1 cellular context compared by ENCODE assay signal in the genomic region with DNA sequence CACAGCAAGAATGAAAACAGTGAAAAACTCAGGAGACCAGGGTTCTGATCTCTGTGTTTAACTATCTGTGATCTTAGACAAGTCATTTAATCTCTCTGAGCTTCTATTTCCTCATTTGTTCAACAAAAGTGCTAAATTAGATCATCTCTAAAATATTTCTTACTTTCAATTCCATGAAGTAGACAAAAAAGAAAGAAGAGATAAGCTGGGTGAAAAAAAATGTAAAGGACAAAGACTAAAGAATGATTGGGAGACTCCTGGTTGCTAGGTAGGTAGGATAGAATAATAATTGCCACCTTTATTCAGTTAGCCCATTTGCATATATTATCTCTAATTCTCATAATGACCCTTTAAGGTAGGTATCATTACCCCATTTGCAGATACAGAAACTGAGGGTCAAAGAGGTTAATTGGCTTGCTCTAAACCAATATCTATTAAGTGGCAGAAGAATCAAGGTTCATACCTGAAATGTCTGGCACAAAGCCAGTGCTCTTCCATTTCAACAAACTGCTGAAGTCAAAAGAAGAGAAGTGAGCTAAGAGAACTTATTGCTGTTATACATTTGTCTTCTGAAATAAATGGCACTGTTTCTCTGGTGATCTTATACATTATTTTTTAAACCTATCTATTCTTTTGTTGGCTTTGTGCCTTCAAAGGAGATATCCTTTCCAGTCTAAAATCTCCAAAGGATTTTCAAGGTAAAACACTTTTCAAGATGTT.
TF ChIP-seq lines count a peak whose summit lies in the region.

No MANE protein-coding gene starts in this region.

TF ChIP-seq in HepG2, 621 proteins besides CTCF, POLR2A, EP300 and RAD21 (continues in another document):
- TF ChIP-seq XBP1 (CRISPR knock-in tag; IDR thresholded peaks at IDR 0.05) (no peak), ZMYM4 (CRISPR knock-in tag; IDR thresholded peaks at IDR 0.05) (0 out of 2 replicates have a peak, but pooled peaks have one; percentile 8), MYC (CRISPR knock-in tag; IDR thresholded peaks at IDR 0.05; ENCODE audit: borderline replicate concordance) (no peak), ZNF44 (CRISPR knock-in tag; IDR thresholded peaks at IDR 0.05) (no peak), ZNF644 (CRISPR knock-in tag; IDR thresholded peaks at IDR 0.05; ENCODE audit: low read depth) (no peak), BRF2 (CRISPR knock-in tag; IDR thresholded peaks at IDR 0.05) (no peak), MAF1 (CRISPR knock-in tag; IDR thresholded peaks at IDR 0.05; ENCODE audit: borderline replicate concordance) (no peak), PRMT3 (CRISPR knock-in tag; IDR thresholded peaks at IDR 0.05; ENCODE audit: borderline replicate concordance, low read depth) (no peak), SIX1 (CRISPR knock-in tag; IDR thresholded peaks at IDR 0.05; ENCODE audit: borderline replicate concordance) (no peak), THYN1 (CRISPR knock-in tag; IDR thresholded peaks at IDR 0.05; ENCODE audit: borderline replicate concordance, low read depth) (no peak), ZNF20 (CRISPR knock-in tag; IDR thresholded peaks at IDR 0.05) (no peak), ZNF740 (CRISPR knock-in tag; IDR thresholded peaks at IDR 0.05) (no peak), CHD4 (IDR thresholded peaks at IDR 0.05; ENCODE audit: borderline replicate concordance, low read length) (peak; percentile 100), ZNF33B (CRISPR knock-in tag; IDR thresholded peaks at IDR 0.05) (no peak), ZNF362 (CRISPR knock-in tag; IDR thresholded peaks at IDR 0.05; ENCODE audit: borderline replicate concordance) (no peak), SALL1 (CRISPR knock-in tag; IDR thresholded peaks at IDR 0.05) (no peak; the same call in 1 of the 2 replicates), ZNF446 (CRISPR knock-in tag; IDR thresholded peaks at IDR 0.05) (no peak), HDAC1 (CRISPR knock-in tag; IDR thresholded peaks at IDR 0.05) (no peak), RARG (CRISPR knock-in tag; IDR thresholded peaks at IDR 0.05; ENCODE audit: low read depth) (peak; percentile 92; the same call in 1 of the 2 replicates), SP5 (CRISPR knock-in tag; IDR thresholded peaks at IDR 0.05; ENCODE audit: borderline replicate concordance, low read depth) (no peak), GABPB1 (CRISPR knock-in tag; IDR thresholded peaks at IDR 0.05) (no peak), ZSCAN20 (CRISPR knock-in tag; IDR thresholded peaks at IDR 0.05; ENCODE audit: borderline replicate concordance) (no peak), ZNF766 (CRISPR knock-in tag; IDR thresholded peaks at IDR 0.05; ENCODE audit: borderline replicate concordance) (no peak), HNRNPK (IDR thresholded peaks at IDR 0.05; ENCODE audit: low read depth, low read length, poor library complexity, severe bottlenecking) (no peak), THAP11 (CRISPR knock-in tag; IDR thresholded peaks at IDR 0.05) (no peak), KAT2B (IDR thresholded peaks at IDR 0.05; ENCODE audit: borderline replicate concordance, low read depth, low read length) (no peak), TOE1 (CRISPR knock-in tag; IDR thresholded peaks at IDR 0.05) (no peak)
- TF ChIP-seq, protein P1, sequence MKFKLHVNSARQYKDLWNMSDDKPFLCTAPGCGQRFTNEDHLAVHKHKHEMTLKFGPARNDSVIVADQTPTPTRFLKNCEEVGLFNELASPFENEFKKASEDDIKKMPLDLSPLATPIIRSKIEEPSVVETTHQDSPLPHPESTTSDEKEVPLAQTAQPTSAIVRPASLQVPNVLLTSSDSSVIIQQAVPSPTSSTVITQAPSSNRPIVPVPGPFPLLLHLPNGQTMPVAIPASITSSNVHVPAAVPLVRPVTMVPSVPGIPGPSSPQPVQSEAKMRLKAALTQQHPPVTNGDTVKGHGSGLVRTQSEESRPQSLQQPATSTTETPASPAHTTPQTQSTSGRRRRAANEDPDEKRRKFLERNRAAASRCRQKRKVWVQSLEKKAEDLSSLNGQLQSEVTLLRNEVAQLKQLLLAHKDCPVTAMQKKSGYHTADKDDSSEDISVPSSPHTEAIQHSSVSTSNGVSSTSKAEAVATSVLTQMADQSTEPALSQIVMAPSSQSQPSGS (CRISPR knock-in tag; IDR thresholded peaks at IDR 0.05) = no peak
- TF ChIP-seq, protein P2, sequence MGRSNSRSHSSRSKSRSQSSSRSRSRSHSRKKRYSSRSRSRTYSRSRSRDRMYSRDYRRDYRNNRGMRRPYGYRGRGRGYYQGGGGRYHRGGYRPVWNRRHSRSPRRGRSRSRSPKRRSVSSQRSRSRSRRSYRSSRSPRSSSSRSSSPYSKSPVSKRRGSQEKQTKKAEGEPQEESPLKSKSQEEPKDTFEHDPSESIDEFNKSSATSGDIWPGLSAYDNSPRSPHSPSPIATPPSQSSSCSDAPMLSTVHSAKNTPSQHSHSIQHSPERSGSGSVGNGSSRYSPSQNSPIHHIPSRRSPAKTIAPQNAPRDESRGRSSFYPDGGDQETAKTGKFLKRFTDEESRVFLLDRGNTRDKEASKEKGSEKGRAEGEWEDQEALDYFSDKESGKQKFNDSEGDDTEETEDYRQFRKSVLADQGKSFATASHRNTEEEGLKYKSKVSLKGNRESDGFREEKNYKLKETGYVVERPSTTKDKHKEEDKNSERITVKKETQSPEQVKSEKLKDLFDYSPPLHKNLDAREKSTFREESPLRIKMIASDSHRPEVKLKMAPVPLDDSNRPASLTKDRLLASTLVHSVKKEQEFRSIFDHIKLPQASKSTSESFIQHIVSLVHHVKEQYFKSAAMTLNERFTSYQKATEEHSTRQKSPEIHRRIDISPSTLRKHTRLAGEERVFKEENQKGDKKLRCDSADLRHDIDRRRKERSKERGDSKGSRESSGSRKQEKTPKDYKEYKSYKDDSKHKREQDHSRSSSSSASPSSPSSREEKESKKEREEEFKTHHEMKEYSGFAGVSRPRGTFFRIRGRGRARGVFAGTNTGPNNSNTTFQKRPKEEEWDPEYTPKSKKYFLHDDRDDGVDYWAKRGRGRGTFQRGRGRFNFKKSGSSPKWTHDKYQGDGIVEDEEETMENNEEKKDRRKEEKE (IDR thresholded peaks at IDR 0.05) = no peak
- TF ChIP-seq, protein P3, sequence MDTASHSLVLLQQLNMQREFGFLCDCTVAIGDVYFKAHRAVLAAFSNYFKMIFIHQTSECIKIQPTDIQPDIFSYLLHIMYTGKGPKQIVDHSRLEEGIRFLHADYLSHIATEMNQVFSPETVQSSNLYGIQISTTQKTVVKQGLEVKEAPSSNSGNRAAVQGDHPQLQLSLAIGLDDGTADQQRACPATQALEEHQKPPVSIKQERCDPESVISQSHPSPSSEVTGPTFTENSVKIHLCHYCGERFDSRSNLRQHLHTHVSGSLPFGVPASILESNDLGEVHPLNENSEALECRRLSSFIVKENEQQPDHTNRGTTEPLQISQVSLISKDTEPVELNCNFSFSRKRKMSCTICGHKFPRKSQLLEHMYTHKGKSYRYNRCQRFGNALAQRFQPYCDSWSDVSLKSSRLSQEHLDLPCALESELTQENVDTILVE (CRISPR knock-in tag; IDR thresholded peaks at IDR 0.05) = no peak; the same call in 1 of the 2 replicates
- TF ChIP-seq, protein P4, sequence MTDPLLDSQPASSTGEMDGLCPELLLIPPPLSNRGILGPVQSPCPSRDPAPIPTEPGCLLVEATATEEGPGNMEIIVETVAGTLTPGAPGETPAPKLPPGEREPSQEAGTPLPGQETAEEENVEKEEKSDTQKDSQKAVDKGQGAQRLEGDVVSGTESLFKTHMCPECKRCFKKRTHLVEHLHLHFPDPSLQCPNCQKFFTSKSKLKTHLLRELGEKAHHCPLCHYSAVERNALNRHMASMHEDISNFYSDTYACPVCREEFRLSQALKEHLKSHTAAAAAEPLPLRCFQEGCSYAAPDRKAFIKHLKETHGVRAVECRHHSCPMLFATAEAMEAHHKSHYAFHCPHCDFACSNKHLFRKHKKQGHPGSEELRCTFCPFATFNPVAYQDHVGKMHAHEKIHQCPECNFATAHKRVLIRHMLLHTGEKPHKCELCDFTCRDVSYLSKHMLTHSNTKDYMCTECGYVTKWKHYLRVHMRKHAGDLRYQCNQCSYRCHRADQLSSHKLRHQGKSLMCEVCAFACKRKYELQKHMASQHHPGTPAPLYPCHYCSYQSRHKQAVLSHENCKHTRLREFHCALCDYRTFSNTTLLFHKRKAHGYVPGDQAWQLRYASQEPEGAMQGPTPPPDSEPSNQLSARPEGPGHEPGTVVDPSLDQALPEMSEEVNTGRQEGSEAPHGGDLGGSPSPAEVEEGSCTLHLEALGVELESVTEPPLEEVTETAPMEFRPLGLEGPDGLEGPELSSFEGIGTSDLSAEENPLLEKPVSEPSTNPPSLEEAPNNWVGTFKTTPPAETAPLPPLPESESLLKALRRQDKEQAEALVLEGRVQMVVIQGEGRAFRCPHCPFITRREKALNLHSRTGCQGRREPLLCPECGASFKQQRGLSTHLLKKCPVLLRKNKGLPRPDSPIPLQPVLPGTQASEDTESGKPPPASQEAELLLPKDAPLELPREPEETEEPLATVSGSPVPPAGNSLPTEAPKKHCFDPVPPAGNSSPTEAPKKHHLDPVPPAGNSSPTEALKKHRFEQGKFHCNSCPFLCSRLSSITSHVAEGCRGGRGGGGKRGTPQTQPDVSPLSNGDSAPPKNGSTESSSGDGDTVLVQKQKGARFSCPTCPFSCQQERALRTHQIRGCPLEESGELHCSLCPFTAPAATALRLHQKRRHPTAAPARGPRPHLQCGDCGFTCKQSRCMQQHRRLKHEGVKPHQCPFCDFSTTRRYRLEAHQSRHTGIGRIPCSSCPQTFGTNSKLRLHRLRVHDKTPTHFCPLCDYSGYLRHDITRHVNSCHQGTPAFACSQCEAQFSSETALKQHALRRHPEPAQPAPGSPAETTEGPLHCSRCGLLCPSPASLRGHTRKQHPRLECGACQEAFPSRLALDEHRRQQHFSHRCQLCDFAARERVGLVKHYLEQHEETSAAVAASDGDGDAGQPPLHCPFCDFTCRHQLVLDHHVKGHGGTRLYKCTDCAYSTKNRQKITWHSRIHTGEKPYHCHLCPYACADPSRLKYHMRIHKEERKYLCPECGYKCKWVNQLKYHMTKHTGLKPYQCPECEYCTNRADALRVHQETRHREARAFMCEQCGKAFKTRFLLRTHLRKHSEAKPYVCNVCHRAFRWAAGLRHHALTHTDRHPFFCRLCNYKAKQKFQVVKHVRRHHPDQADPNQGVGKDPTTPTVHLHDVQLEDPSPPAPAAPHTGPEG (CRISPR knock-in tag; IDR thresholded peaks at IDR 0.05) = no peak
- TF ChIP-seq, protein P5, sequence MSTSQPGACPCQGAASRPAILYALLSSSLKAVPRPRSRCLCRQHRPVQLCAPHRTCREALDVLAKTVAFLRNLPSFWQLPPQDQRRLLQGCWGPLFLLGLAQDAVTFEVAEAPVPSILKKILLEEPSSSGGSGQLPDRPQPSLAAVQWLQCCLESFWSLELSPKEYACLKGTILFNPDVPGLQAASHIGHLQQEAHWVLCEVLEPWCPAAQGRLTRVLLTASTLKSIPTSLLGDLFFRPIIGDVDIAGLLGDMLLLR (CRISPR knock-in tag; IDR thresholded peaks at IDR 0.05) = no peak
- TF ChIP-seq, protein P6, sequence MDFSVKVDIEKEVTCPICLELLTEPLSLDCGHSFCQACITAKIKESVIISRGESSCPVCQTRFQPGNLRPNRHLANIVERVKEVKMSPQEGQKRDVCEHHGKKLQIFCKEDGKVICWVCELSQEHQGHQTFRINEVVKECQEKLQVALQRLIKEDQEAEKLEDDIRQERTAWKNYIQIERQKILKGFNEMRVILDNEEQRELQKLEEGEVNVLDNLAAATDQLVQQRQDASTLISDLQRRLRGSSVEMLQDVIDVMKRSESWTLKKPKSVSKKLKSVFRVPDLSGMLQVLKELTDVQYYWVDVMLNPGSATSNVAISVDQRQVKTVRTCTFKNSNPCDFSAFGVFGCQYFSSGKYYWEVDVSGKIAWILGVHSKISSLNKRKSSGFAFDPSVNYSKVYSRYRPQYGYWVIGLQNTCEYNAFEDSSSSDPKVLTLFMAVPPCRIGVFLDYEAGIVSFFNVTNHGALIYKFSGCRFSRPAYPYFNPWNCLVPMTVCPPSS (IDR thresholded peaks at IDR 0.05) = no peak
- TF ChIP-seq, protein P7, sequence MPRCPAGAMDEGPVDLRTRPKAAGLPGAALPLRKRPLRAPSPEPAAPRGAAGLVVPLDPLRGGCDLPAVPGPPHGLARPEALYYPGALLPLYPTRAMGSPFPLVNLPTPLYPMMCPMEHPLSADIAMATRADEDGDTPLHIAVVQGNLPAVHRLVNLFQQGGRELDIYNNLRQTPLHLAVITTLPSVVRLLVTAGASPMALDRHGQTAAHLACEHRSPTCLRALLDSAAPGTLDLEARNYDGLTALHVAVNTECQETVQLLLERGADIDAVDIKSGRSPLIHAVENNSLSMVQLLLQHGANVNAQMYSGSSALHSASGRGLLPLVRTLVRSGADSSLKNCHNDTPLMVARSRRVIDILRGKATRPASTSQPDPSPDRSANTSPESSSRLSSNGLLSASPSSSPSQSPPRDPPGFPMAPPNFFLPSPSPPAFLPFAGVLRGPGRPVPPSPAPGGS (CRISPR knock-in tag; IDR thresholded peaks at IDR 0.05) = no peak
- TF ChIP-seq, protein P8, sequence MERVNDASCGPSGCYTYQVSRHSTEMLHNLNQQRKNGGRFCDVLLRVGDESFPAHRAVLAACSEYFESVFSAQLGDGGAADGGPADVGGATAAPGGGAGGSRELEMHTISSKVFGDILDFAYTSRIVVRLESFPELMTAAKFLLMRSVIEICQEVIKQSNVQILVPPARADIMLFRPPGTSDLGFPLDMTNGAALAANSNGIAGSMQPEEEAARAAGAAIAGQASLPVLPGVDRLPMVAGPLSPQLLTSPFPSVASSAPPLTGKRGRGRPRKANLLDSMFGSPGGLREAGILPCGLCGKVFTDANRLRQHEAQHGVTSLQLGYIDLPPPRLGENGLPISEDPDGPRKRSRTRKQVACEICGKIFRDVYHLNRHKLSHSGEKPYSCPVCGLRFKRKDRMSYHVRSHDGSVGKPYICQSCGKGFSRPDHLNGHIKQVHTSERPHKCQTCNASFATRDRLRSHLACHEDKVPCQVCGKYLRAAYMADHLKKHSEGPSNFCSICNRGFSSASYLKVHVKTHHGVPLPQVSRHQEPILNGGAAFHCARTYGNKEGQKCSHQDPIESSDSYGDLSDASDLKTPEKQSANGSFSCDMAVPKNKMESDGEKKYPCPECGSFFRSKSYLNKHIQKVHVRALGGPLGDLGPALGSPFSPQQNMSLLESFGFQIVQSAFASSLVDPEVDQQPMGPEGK (CRISPR knock-in tag; IDR thresholded peaks at IDR 0.05) = no peak
